In genomic region chr3:22536582-22536981, GRCh38 we compare ENCODE assay signal across 20 cellular contexts.
"Had no signal": no experiment of that assay in that cellular context is flagged by ENCODE, and none has a peak within 500 bp of the region (broad histone marks: within the 10 kb centered on the region; RNA-seq: fewer than 3 reads in every experiment).

No MANE protein-coding gene starts in this region.

- H3K36me3 ChIP-seq: left lung, right atrium auricular region, spleen, upper lobe of left lung had no signal

- ATAC-seq: activated CD4-positive, alpha-beta T cell treated with anti-CD3 and anti-CD28 coated beads for 36 hours; activated T-cell treated with anti-CD3 and anti-CD28 coated beads, Interleukin-2, amount 50 U/mL, for 72 hours; left lung; naive thymus-derived CD4-positive, alpha-beta T cell had no signal

- H3K4me3 ChIP-seq: left lung, lung, right atrium auricular region, spleen, testis, upper lobe of left lung had no signal

- H3K27ac ChIP-seq: left lung, right atrium auricular region, spleen, testis, upper lobe of left lung had no signal

- H3K4me1 ChIP-seq: left lung, right atrium auricular region, spleen, testis, upper lobe of left lung had no signal

- H3K27me3 ChIP-seq: left lung, right atrium auricular region, spleen, testis, upper lobe of left lung had no signal

- H3K9me3 ChIP-seq: right atrium auricular region, testis, upper lobe of left lung had no signal

- DNase-seq: activated B cell treated with CpG ODN at 0.5 μM for 24 hours; activated CD4-positive, alpha-beta T cell treated with anti-CD3 and anti-CD28 coated beads for 36 hours; activated CD4-positive, alpha-beta T cell treated with anti-CD3 and anti-CD28 coated beads, Interleukin-2, amount 50 U/mL, for 4 hours; activated effector memory CD4-positive, alpha-beta T cell treated with anti-CD3 and anti-CD28 coated beads, Interleukin-2, amount 50 U/mL, for 16 hours; activated naive CD4-positive, alpha-beta T cell treated with anti-CD3 and anti-CD28 coated beads, Interleukin-2, amount 10 ng/mL, durations not matched to agents 7 days and 5 days; activated T-cell treated with anti-CD3 and anti-CD28 coated beads, Interleukin-2, amount 50 U/mL, for 72 hours; amygdala; cortex of kidney; erythroblast; foreskin fibroblast; left lung; naive thymus-derived CD4-positive, alpha-beta T cell; spleen; stimulated activated CD4-positive, alpha-beta T cell treated with anti-CD3 and anti-CD28 coated beads, Interleukin-4, amount 100 ng/mL, for 1 hour; stimulated activated naive CD4-positive, alpha-beta T cell; T-helper 1 cell; testis; upper lobe of left lung had no signal
